9 cellular contexts compared by ENCODE assay signal in genomic region chr1:198056255-198056654, GRCh38.
A peak's percentile ranks its signal among the peaks of the same experiment; 100 is the strongest.
DNase-seq lines count a peak whose midpoint lies in the region; ATAC-seq and TF ChIP-seq lines count a peak whose summit lies in the region.
"Had no signal": no experiment of that assay in that cellular context is flagged by ENCODE, and none has a peak within 500 bp of the region (broad histone marks: within the 10 kb centered on the region; RNA-seq: fewer than 3 reads in every experiment).

No MANE protein-coding gene starts in this region.

- no peaks in the 10 kb centered on the region for H3K4me1 Mint-ChIP-seq in chondrocyte (ENCODE audit: low read depth)

- no peak overlapping the region for H3K27ac Mint-ChIP-seq in chondrocyte (ENCODE audit: unreplicated experiment)
- H3K27ac Mint-ChIP-seq: T-helper 1 cell treated with Interleukin-12 subunit alpha and Interleukin-12 subunit beta and Interleukin-4 antibody, amounts not matched to agents 30 μg/mL and 1 μg/mL, for 36 hours had no signal

- H3K9me3 Mint-ChIP-seq in chondrocyte (ENCODE audit: low read depth): peaks cover 7% of the 10 kb centered on the region
- H3K9me3 Mint-ChIP-seq: T-helper 1 cell treated with Interleukin-12 subunit alpha and Interleukin-12 subunit beta and Interleukin-4 antibody, amounts not matched to agents 30 μg/mL and 1 μg/mL, for 36 hours had no signal

- ATAC-seq in HG03432 (IDR thresholded peaks at IDR 0.05; ENCODE audit: unreplicated experiment): peak; percentile 80

- no peak overlapping the region for H3K4me3 Mint-ChIP-seq in chondrocyte (ENCODE audit: unreplicated experiment)
- H3K4me3 Mint-ChIP-seq: T-helper 1 cell treated with Interleukin-12 subunit alpha and Interleukin-12 subunit beta and Interleukin-4 antibody, amounts not matched to agents 30 μg/mL and 1 μg/mL, for 36 hours had no signal

- TF ChIP-seq CTCF in chondrocyte (IDR thresholded peaks at IDR 0.05): no peak

- peak; percentile 9 for DNase-seq in stimulated activated CD4-positive, alpha-beta T cell treated with anti-CD3 and anti-CD28 coated beads, Interleukin-4, amount 100 ng/mL, for 1 hour
- DNase-seq in stimulated activated CD4-positive, alpha-beta T cell treated with anti-CD3 and anti-CD28 coated beads, Interleukin-4, amount 100 ng/mL, for 4 hours: no peak
- DNase-seq in chondrocyte (ENCODE audit: low spot score) (peak; percentile 66), NCI-H1417 treated with DMSO at 0.1 percent for 48 hours (lab: John Stamatoyannopoulos, UW) (no peak), DMS79 treated with DMSO at 0.1 percent for 48 hours (lab: John Stamatoyannopoulos, UW) (no peak), NCI-H345 (lab: John Stamatoyannopoulos, UW) (no peak), Kasumi-1 (lab: John Stamatoyannopoulos, UW) (no peak)

- H3K27me3 Mint-ChIP-seq in chondrocyte (ENCODE audit: low read depth): no peaks in the 10 kb centered on the region

- H3K36me3 Mint-ChIP-seq in chondrocyte (ENCODE audit: low read depth): no peaks in the 10 kb centered on the region

Comparison
In these comparisons a context has a peak if more than half of its experiments do, and no peak if none do; other contexts are left out.
1. DNase-seq: peak in stimulated activated CD4-positive, alpha-beta T cell treated with anti-CD3 and anti-CD28 coated beads, Interleukin-4, amount 100 ng/mL, for 1 hour (single experiment) and chondrocyte (single experiment); none in stimulated activated CD4-positive, alpha-beta T cell treated with anti-CD3 and anti-CD28 coated beads, Interleukin-4, amount 100 ng/mL, for 4 hours (0 of 2), NCI-H1417 treated with DMSO at 0.1 percent for 48 hours (single experiment), DMS79 treated with DMSO at 0.1 percent for 48 hours (single experiment), NCI-H345 (single experiment) and Kasumi-1 (0 of 2).